In the genomic region with DNA sequence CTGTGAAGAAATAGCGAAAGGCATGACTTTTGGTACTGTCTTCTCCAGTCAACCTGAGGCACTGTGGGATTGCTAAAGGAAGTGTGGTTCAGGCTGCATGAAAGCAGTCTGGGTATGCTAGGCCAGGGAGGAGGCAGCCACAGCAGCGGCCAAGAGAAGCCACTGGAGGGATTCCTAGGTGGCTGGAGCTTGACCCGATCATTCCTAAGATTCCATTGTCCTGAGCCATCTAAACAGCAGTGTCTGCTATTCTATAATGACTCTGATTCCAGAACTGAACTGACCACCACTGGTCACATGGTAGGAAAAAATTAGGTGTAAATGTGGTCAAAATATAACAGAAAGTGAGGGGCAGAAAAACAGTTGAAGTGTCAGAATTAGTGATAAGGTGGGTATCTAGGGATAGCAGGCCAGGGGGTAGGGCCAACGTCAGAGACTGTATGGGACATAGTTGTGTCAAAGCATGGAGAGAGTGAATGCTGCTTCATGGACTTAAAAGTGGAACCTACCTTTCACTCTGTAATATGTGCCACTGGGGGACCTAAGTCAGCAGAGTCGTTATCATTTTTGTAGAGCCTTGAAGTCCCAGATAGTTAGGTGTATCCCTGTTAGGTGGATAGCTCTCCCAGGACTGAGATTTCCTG, we compare ENCODE assay signal across 1 cellular context.
A peak's percentile ranks its signal among the peaks of the same experiment; 100 is the strongest.
TF ChIP-seq lines count a peak whose summit lies in the region.

No MANE protein-coding gene starts in this region.

TF ChIP-seq in IMR-90, 13 proteins besides CTCF, POLR2A, EP300 and RAD21:
- TF ChIP-seq CEBPB (IDR thresholded peaks at IDR 0.05; ENCODE audit: low read depth, low read length) (no peak), RCOR1 (IDR thresholded peaks at IDR 0.05; ENCODE audit: insufficient replicate concordance, low read length) (no peak), NFE2L2 (IDR thresholded peaks at IDR 0.05; ENCODE audit: low read depth, low read length) (no peak), MXI1 (IDR thresholded peaks at IDR 0.05; ENCODE audit: borderline replicate concordance, low read depth, low read length) (no peak), MAZ (IDR thresholded peaks at IDR 0.05; ENCODE audit: borderline replicate concordance, low read depth, low read length) (no peak), CHD1 (IDR thresholded peaks at IDR 0.05; ENCODE audit: low read depth, low read length) (no peak), MAFK (IDR thresholded peaks at IDR 0.05; ENCODE audit: low read depth, low read length) (no peak), BHLHE40 (IDR thresholded peaks at IDR 0.05; ENCODE audit: low read depth, low read length) (no peak), FOS (IDR thresholded peaks at IDR 0.05; ENCODE audit: low read depth, low read length) (peak; percentile 15; the same call in 1 of the 2 replicates), SMC3 (IDR thresholded peaks at IDR 0.05; ENCODE audit: low read depth, low read length) (no peak), RFX5 (IDR thresholded peaks at IDR 0.05; ENCODE audit: low read depth, low read length) (no peak)
- TF ChIP-seq, protein P1, sequence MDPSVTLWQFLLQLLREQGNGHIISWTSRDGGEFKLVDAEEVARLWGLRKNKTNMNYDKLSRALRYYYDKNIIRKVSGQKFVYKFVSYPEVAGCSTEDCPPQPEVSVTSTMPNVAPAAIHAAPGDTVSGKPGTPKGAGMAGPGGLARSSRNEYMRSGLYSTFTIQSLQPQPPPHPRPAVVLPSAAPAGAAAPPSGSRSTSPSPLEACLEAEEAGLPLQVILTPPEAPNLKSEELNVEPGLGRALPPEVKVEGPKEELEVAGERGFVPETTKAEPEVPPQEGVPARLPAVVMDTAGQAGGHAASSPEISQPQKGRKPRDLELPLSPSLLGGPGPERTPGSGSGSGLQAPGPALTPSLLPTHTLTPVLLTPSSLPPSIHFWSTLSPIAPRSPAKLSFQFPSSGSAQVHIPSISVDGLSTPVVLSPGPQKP (IDR thresholded peaks at IDR 0.05; ENCODE audit: borderline replicate concordance, low read depth, low read length): no peak
- TF ChIP-seq, protein P2, sequence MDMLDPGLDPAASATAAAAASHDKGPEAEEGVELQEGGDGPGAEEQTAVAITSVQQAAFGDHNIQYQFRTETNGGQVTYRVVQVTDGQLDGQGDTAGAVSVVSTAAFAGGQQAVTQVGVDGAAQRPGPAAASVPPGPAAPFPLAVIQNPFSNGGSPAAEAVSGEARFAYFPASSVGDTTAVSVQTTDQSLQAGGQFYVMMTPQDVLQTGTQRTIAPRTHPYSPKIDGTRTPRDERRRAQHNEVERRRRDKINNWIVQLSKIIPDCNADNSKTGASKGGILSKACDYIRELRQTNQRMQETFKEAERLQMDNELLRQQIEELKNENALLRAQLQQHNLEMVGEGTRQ (IDR thresholded peaks at IDR 0.05; ENCODE audit: low read depth, low read length): peak; percentile 79
